In genomic region chr2:241595600-241596140, GRCh38 we compare ENCODE assay signal across 10 cellular contexts. TPM values are rescaled to one million over a fixed set of nuclear protein-coding genes. Genes with fewer than 3 reads are reported as not detected.
DNase-seq lines count a peak whose midpoint lies in the region; TF ChIP-seq lines count a peak whose summit lies in the region.
"Had no signal": no experiment of that assay in that cellular context is flagged by ENCODE, and none has a peak within 500 bp of the region (broad histone marks: within the 10 kb centered on the region; RNA-seq: fewer than 3 reads in every experiment).

No MANE protein-coding gene starts in this region.

- no peak overlapping the region for H3K4me3 Mint-ChIP-seq in neural crest cell
- H3K4me3 Mint-ChIP-seq in activated naive CD4-positive, alpha-beta T cell treated with anti-CD3 and anti-CD28 coated beads for 36 hours = no peak overlapping the region
- H3K4me3 Mint-ChIP-seq in activated CD4-positive, alpha-beta memory T cell treated with anti-CD3 and anti-CD28 coated beads, Interleukin-2, amount 10 ng/mL, durations not matched to agents 7 days and 5 days = no peak overlapping the region

- TF ChIP-seq CTCF in WI38 (IDR thresholded peaks at IDR 0.05; ENCODE audit: low read depth, low read length) = peak; percentile 24; the same call in 1 of the 2 replicates
- TF ChIP-seq CTCF in neural crest cell (conservative IDR thresholded peaks at IDR 0.05) = peak; percentile 57

- no peaks in the 10 kb centered on the region for H3K9me3 Mint-ChIP-seq in neural crest cell
- H3K9me3 Mint-ChIP-seq in activated naive CD4-positive, alpha-beta T cell treated with anti-CD3 and anti-CD28 coated beads for 36 hours = no peaks in the 10 kb centered on the region
- no peaks in the 10 kb centered on the region for H3K9me3 Mint-ChIP-seq in activated CD4-positive, alpha-beta memory T cell treated with anti-CD3 and anti-CD28 coated beads, Interleukin-2, amount 10 ng/mL, durations not matched to agents 7 days and 5 days

- no peaks in the 10 kb centered on the region for H3K27me3 Mint-ChIP-seq in neural crest cell (ENCODE audit: low read depth)
- no peaks in the 10 kb centered on the region for H3K27me3 Mint-ChIP-seq in activated naive CD4-positive, alpha-beta T cell treated with anti-CD3 and anti-CD28 coated beads for 36 hours (ENCODE audit: low read depth)
- H3K27me3 Mint-ChIP-seq in activated CD4-positive, alpha-beta memory T cell treated with anti-CD3 and anti-CD28 coated beads, Interleukin-2, amount 10 ng/mL, durations not matched to agents 7 days and 5 days = no peaks in the 10 kb centered on the region

- no peaks in the 10 kb centered on the region for H3K4me1 Mint-ChIP-seq in neural crest cell
- no peaks in the 10 kb centered on the region for H3K4me1 Mint-ChIP-seq in activated naive CD4-positive, alpha-beta T cell treated with anti-CD3 and anti-CD28 coated beads for 36 hours (ENCODE audit: low read depth)
- H3K4me1 Mint-ChIP-seq in activated CD4-positive, alpha-beta memory T cell treated with anti-CD3 and anti-CD28 coated beads, Interleukin-2, amount 10 ng/mL, durations not matched to agents 7 days and 5 days = no peaks in the 10 kb centered on the region

- CTCF ChIA-PET in activated naive CD4-positive, alpha-beta T cell treated with anti-CD3 and anti-CD28 coated beads for 36 hours (lab: Charles Lee) = interaction anchor here (0.6 kb wide), 1 partner anchor 12 kb away, joined by 3 read pairs; no protein-coding TSS in a partner anchor
- CTCF ChIA-PET in activated CD4-positive, alpha-beta memory T cell treated with anti-CD3 and anti-CD28 coated beads, Interleukin-2, amount 10 ng/mL, durations not matched to agents 7 days and 5 days (lab: Charles Lee) = interaction anchor here (0.6 to 1.0 kb wide), 2 partner anchors 15 to 17 kb away, joined by 3 to 4 read pairs; no protein-coding TSS in a partner anchor

- peaks cover 2% of the 10 kb centered on the region for H3K36me3 Mint-ChIP-seq in neural crest cell (ENCODE audit: low read depth)
- H3K36me3 Mint-ChIP-seq in activated naive CD4-positive, alpha-beta T cell treated with anti-CD3 and anti-CD28 coated beads for 36 hours (ENCODE audit: low read depth) = peaks cover 12% of the 10 kb centered on the region
- peaks cover 20% of the 10 kb centered on the region for H3K36me3 Mint-ChIP-seq in activated CD4-positive, alpha-beta memory T cell treated with anti-CD3 and anti-CD28 coated beads, Interleukin-2, amount 10 ng/mL, durations not matched to agents 7 days and 5 days (ENCODE audit: low read depth)

- no peak overlapping the region for H3K27ac Mint-ChIP-seq in neural crest cell (ENCODE audit: unreplicated experiment)
- no peak overlapping the region for H3K27ac Mint-ChIP-seq in activated naive CD4-positive, alpha-beta T cell treated with anti-CD3 and anti-CD28 coated beads for 36 hours
- H3K27ac Mint-ChIP-seq in activated CD4-positive, alpha-beta memory T cell treated with anti-CD3 and anti-CD28 coated beads, Interleukin-2, amount 10 ng/mL, durations not matched to agents 7 days and 5 days = no peak overlapping the region

- peak; percentile 56 for DNase-seq in NCI-H82 (lab: John Stamatoyannopoulos, UW)
- DNase-seq in NCI-H82 treated with DMSO at 0.1 percent for 48 hours (lab: John Stamatoyannopoulos, UW; ENCODE audit: unreplicated experiment) = no peak
- peak; percentile 36 for DNase-seq in neural crest cell (ENCODE audit: low read depth, low spot score)
- no peak for DNase-seq in activated naive CD4-positive, alpha-beta T cell treated with anti-CD3 and anti-CD28 coated beads for 36 hours
- no peak for DNase-seq in activated CD4-positive, alpha-beta memory T cell treated with anti-CD3 and anti-CD28 coated beads, Interleukin-2, amount 10 ng/mL, durations not matched to agents 7 days and 5 days
- DNase-seq: activated gamma-delta T cell; NCI-H1417 treated with DMSO at 0.1 percent for 48 hours; stimulated activated CD4-positive, alpha-beta T cell treated with anti-CD3 and anti-CD28 coated beads, Interleukin-4, amount 100 ng/mL, for 24 hours had no signal

- intact Hi-C loops in activated naive CD4-positive, alpha-beta T cell treated with anti-CD3 and anti-CD28 coated beads for 36 hours (cut with micrococcal nuclease) = loop anchor here (5.0 kb wide), 1 partner anchor 518 kb away; no protein-coding TSS in a partner anchor

- no peak overlapping the region for H3K4me3 ChIP-seq in WI38 (ENCODE audit: low read depth, low read length)
- H3K4me3 ChIP-seq: esophagus muscularis mucosa had no signal

- POLR2A ChIA-PET in activated CD4-positive, alpha-beta memory T cell treated with anti-CD3 and anti-CD28 coated beads, Interleukin-2, amount 10 ng/mL, durations not matched to agents 7 days and 5 days (lab: Charles Lee) = no interaction called here

RNA-seq across cellular contexts. Expression of gene BOK, which starts 37.1 kb away (rescaled TPM):
- 6.9 and 8.7 TPM in 2 replicates for total RNA-seq in neural crest cell
- total RNA-seq in activated naive CD4-positive, alpha-beta T cell treated with anti-CD3 and anti-CD28 coated beads for 36 hours = not detected
- under 1 TPM; 0.08 to 0.15 TPM for total RNA-seq in activated CD4-positive, alpha-beta memory T cell treated with anti-CD3 and anti-CD28 coated beads, Interleukin-2, amount 10 ng/mL, durations not matched to agents 7 days and 5 days

RNA-seq across cellular contexts. Expression of gene THAP4, which starts 41.3 kb away (rescaled TPM):
- total RNA-seq in neural crest cell = 59.1 and 60.9 TPM in 2 replicates
- 10 to 100 TPM; 36.4 to 38.8 TPM for total RNA-seq in activated naive CD4-positive, alpha-beta T cell treated with anti-CD3 and anti-CD28 coated beads for 36 hours
- total RNA-seq in activated CD4-positive, alpha-beta memory T cell treated with anti-CD3 and anti-CD28 coated beads, Interleukin-2, amount 10 ng/mL, durations not matched to agents 7 days and 5 days = 10 to 100 TPM; 31.9 to 34.3 TPM

RNA-seq across cellular contexts. Expression of gene ATG4B, which starts 41.8 kb away (rescaled TPM):
- 112 TPM in 2 replicates for total RNA-seq in neural crest cell
- total RNA-seq in activated naive CD4-positive, alpha-beta T cell treated with anti-CD3 and anti-CD28 coated beads for 36 hours = 10 to 100 TPM; 71.5 to 82.5 TPM
- total RNA-seq in activated CD4-positive, alpha-beta memory T cell treated with anti-CD3 and anti-CD28 coated beads, Interleukin-2, amount 10 ng/mL, durations not matched to agents 7 days and 5 days = 10 to 100 TPM; 84.1 to 87.1 TPM

Comparison
In these comparisons a context has a peak if more than half of its experiments do, and no peak if none do; other contexts are left out.
1. DNase-seq: peak in NCI-H82 (single experiment) and neural crest cell (single experiment); none in NCI-H82 treated with DMSO at 0.1 percent for 48 hours (single experiment), activated naive CD4-positive, alpha-beta T cell treated with anti-CD3 and anti-CD28 coated beads for 36 hours (single experiment) and activated CD4-positive, alpha-beta memory T cell treated with anti-CD3 and anti-CD28 coated beads, Interleukin-2, amount 10 ng/mL, durations not matched to agents 7 days and 5 days (single experiment).